ENCODE assay signal across 14 cellular contexts in genomic region chr1:40045766-40046165, GRCh38. TPM values are rescaled to one million over a fixed set of nuclear protein-coding genes. Genes with fewer than 3 reads are reported as not detected.
DNase-seq lines count a peak whose midpoint lies in the region; ATAC-seq and TF ChIP-seq lines count a peak whose summit lies in the region.
"Had no signal": no experiment of that assay in that cellular context is flagged by ENCODE, and none has a peak within 500 bp of the region (broad histone marks: within the 10 kb centered on the region; RNA-seq: fewer than 3 reads in every experiment).

No MANE protein-coding gene starts in this region.

- intact Hi-C loops in esophagus squamous epithelium (cut with DNase I) (no loop called here), heart right ventricle (cut with DNase I) (no loop called here)

- H3K9me3 Mint-ChIP-seq in stimulated activated naive CD8-positive, alpha-beta T cell treated with anti-CD3 and anti-CD28 coated beads, Interleukin-15, Interleukin-2, amounts not matched to agents 100 ng/mL and 50 ng/mL, for 24 hours: no peaks in the 10 kb centered on the region
- H3K9me3 Mint-ChIP-seq in activated T-helper 17 cell treated with anti-CD3 and anti-CD28 coated beads, Interleukin-2, amount 50 U/mL, for 72 hours: no peaks in the 10 kb centered on the region

- H3K27me3 ChIP-seq in esophagus squamous epithelium (no peaks in the 10 kb centered on the region), tibial nerve (no peaks in the 10 kb centered on the region), heart right ventricle (no peaks in the 10 kb centered on the region)
- H3K27me3 ChIP-seq: brain microvascular endothelial cell, transverse colon had no signal

- TF ChIP-seq POLR2A in esophagus squamous epithelium (IDR thresholded peaks at IDR 0.05) (no peak), tibial nerve (IDR thresholded peaks at IDR 0.05) (no peak)

- H3K27ac Mint-ChIP-seq in stimulated activated naive CD8-positive, alpha-beta T cell treated with anti-CD3 and anti-CD28 coated beads, Interleukin-15, Interleukin-2, amounts not matched to agents 100 ng/mL and 50 ng/mL, for 24 hours: peak overlapping the region; percentile 77
- H3K27ac Mint-ChIP-seq in activated T-helper 17 cell treated with anti-CD3 and anti-CD28 coated beads, Interleukin-2, amount 50 U/mL, for 72 hours: peak overlapping the region; percentile 82

- H3K4me3 ChIP-seq in esophagus squamous epithelium (no peak overlapping the region), tibial nerve (no peak overlapping the region), heart right ventricle (no peak overlapping the region)
- H3K4me3 ChIP-seq: skin epidermis, transverse colon had no signal

- H3K4me1 ChIP-seq in esophagus squamous epithelium: peaks cover 5 to 95% (median 65%) of the 10 kb centered on the region in 3 donors
- peaks cover 1 to 95% (median 68%) of the 10 kb centered on the region in 4 donors for H3K4me1 ChIP-seq in tibial nerve
- H3K4me1 ChIP-seq in heart right ventricle: peaks cover 6 to 96% (median 83%) of the 10 kb centered on the region in 9 donors

- WGBS in esophagus squamous epithelium, 2 donors: 81% methylated on average over 3 of the region's 3 CpGs; no CpG with 5 or more reads in 1 of the 2 donors
- WGBS in tibial nerve, 2 donors: 90 to 94% methylated on average over 3 of the region's 3 CpGs
- 96% methylated on average over 3 of the region's 3 CpGs for WGBS in heart right ventricle, 2 donors

- H3K36me3 ChIP-seq in esophagus squamous epithelium: peaks cover 0 to 24% (median 0%) of the 10 kb centered on the region in 3 donors
- H3K36me3 ChIP-seq in tibial nerve: peaks cover 0 to 7% (median 0%) of the 10 kb centered on the region in 3 donors
- H3K36me3 ChIP-seq in heart right ventricle: peaks cover 0 to 84% (median 0%) of the 10 kb centered on the region in 9 donors
- H3K36me3 ChIP-seq: transverse colon had no signal

- TF ChIP-seq CTCF in esophagus squamous epithelium (IDR thresholded peaks at IDR 0.05): no peak
- no peak for TF ChIP-seq CTCF in tibial nerve (IDR thresholded peaks at IDR 0.05)
- TF ChIP-seq CTCF in heart right ventricle (IDR thresholded peaks at IDR 0.05): no peak

- H3K27ac ChIP-seq in esophagus squamous epithelium (peak overlapping the region in 3 of 4 donors; percentile 33 to 38 (median 38)), tibial nerve (peak overlapping the region; percentile 31 to 97 (median 65)), heart right ventricle (no peak overlapping the region)
- H3K27ac ChIP-seq: brain microvascular endothelial cell, transverse colon had no signal

- no peak for TF ChIP-seq EP300 in tibial nerve (IDR thresholded peaks at IDR 0.05)

- H3K9me3 ChIP-seq in esophagus squamous epithelium: no peaks in the 10 kb centered on the region
- no peaks in the 10 kb centered on the region for H3K9me3 ChIP-seq in tibial nerve
- no peaks in the 10 kb centered on the region for H3K9me3 ChIP-seq in heart right ventricle
- H3K9me3 ChIP-seq: transverse colon had no signal

- peaks cover 89% of the 10 kb centered on the region for H3K4me1 Mint-ChIP-seq in stimulated activated naive CD8-positive, alpha-beta T cell treated with anti-CD3 and anti-CD28 coated beads, Interleukin-15, Interleukin-2, amounts not matched to agents 100 ng/mL and 50 ng/mL, for 24 hours (ENCODE audit: low read depth)
- peaks cover 51% of the 10 kb centered on the region for H3K4me1 Mint-ChIP-seq in activated T-helper 17 cell treated with anti-CD3 and anti-CD28 coated beads, Interleukin-2, amount 50 U/mL, for 72 hours

- ATAC-seq in stimulated activated naive CD8-positive, alpha-beta T cell treated with anti-CD3 and anti-CD28 coated beads, Interleukin-15, Interleukin-2, amounts not matched to agents 100 U/mL and 50 U/mL, for 24 hours: no peak
- no peak for ATAC-seq in activated T-helper 17 cell treated with anti-CD3 and anti-CD28 coated beads, Interleukin-2, amount 50 U/mL, for 72 hours (replicated peaks)
- ATAC-seq in heart right ventricle: no peak

- DNase-seq in stimulated activated naive CD8-positive, alpha-beta T cell treated with anti-CD3 and anti-CD28 coated beads, Interleukin-15, Interleukin-2, amounts not matched to agents 100 U/mL and 50 U/mL, for 24 hours: no peak
- DNase-seq in esophagus squamous epithelium (lab: John Stamatoyannopoulos, UW) (no peak), tibial nerve (ENCODE audit: low spot score in 2 of 2) (no peak), heart right ventricle (no peak), amygdala (lab: John Stamatoyannopoulos, UW) (no peak), DMS53 treated with DMSO at 0.1 percent for 48 hours (lab: John Stamatoyannopoulos, UW; ENCODE audit: unreplicated experiment) (no peak)
- DNase-seq: brain microvascular endothelial cell; hypothalamus; NCI-H1436 treated with DMSO at 0.1 percent for 48 hours; NK-92 treated with Interleukin-12 subunit alpha and Interleukin-12 subunit beta, amount 100 ng/mL, for 24 hours; transverse colon had no signal

- H3K27me3 Mint-ChIP-seq in stimulated activated naive CD8-positive, alpha-beta T cell treated with anti-CD3 and anti-CD28 coated beads, Interleukin-15, Interleukin-2, amounts not matched to agents 100 ng/mL and 50 ng/mL, for 24 hours: no peaks in the 10 kb centered on the region
- H3K27me3 Mint-ChIP-seq in activated T-helper 17 cell treated with anti-CD3 and anti-CD28 coated beads, Interleukin-2, amount 50 U/mL, for 72 hours: no peaks in the 10 kb centered on the region

- H3K4me3 Mint-ChIP-seq in stimulated activated naive CD8-positive, alpha-beta T cell treated with anti-CD3 and anti-CD28 coated beads, Interleukin-15, Interleukin-2, amounts not matched to agents 100 ng/mL and 50 ng/mL, for 24 hours: peak overlapping the region; percentile 51
- H3K4me3 Mint-ChIP-seq in activated T-helper 17 cell treated with anti-CD3 and anti-CD28 coated beads, Interleukin-2, amount 50 U/mL, for 72 hours: peak overlapping the region; percentile 87

- peaks cover 86% of the 10 kb centered on the region for H3K36me3 Mint-ChIP-seq in stimulated activated naive CD8-positive, alpha-beta T cell treated with anti-CD3 and anti-CD28 coated beads, Interleukin-15, Interleukin-2, amounts not matched to agents 100 ng/mL and 50 ng/mL, for 24 hours (ENCODE audit: low read depth)
- H3K36me3 Mint-ChIP-seq in activated T-helper 17 cell treated with anti-CD3 and anti-CD28 coated beads, Interleukin-2, amount 50 U/mL, for 72 hours (ENCODE audit: low read depth): peaks cover 98% of the 10 kb centered on the region

RNA-seq across cellular contexts. Expression of gene CAP1, which starts 5.2 kb away (rescaled TPM):
- 100 to 1,000 TPM; 405 to 687 TPM for total RNA-seq in activated T-helper 17 cell treated with anti-CD3 and anti-CD28 coated beads, Interleukin-2, amount 50 U/mL, for 72 hours
- total RNA-seq in esophagus squamous epithelium: 100 to 1,000 TPM; 157 to 282 (median 227) TPM
- total RNA-seq in tibial nerve: 100 to 1,000 TPM; 210 to 281 (median 227) TPM
- total RNA-seq in heart right ventricle: 100 to 1,000 TPM in 2 of 10 donors, 10 to 100 TPM in 8; 46.4 to 157 (median 55.8) TPM
- polyA plus RNA-seq in heart right ventricle: 10 to 100 TPM; 25.2 to 93.5 TPM

RNA-seq across cellular contexts. Expression of gene PPT1, which starts 51.3 kb away (rescaled TPM):
- total RNA-seq in activated T-helper 17 cell treated with anti-CD3 and anti-CD28 coated beads, Interleukin-2, amount 50 U/mL, for 72 hours: 100 to 1,000 TPM in 1 of 2 donors, 10 to 100 TPM in 1; 56.1 to 107 TPM
- total RNA-seq in esophagus squamous epithelium (10 to 100 TPM; 27.2 to 43.9 (median 37.6) TPM), tibial nerve (10 to 100 TPM; 52.8 to 88.5 (median 58.7) TPM), heart right ventricle (10 to 100 TPM; 32.9 to 71.3 (median 38.5) TPM)
- 10 to 100 TPM; 31.5 to 33.1 TPM for polyA plus RNA-seq in heart right ventricle

Comparison
In these comparisons a context has a peak if more than half of its experiments do, and no peak if none do; other contexts are left out.
1. H3K27ac ChIP-seq: peak in esophagus squamous epithelium (3 of 4) and tibial nerve (4 of 4); none in heart right ventricle (0 of 10).